Comparison of ENCODE assay signal across 11 cellular contexts in the genomic region with DNA sequence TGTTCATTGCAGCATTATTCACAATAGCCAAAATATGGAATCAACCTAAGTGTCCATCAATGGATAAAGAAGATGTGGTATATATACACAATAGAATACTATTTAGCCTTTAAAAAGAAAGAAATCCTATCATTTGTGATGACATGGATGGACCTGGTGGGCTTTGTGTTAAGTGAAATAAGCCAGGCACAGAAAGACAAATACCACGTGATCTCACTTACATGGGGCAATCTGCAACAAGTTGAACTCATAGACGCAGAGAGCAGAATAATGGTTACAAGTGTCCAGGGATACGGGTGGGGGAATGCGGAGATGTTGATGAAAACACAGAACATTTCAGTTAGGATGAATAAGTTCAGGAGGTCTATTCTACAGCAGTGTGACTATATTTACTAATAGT.
"Had no signal": no experiment of that assay in that cellular context is flagged by ENCODE, and none has a peak within 500 bp of the region (broad histone marks: within the 10 kb centered on the region; RNA-seq: fewer than 3 reads in every experiment).

No MANE protein-coding gene starts in this region.

- H3K4me3 ChIP-seq: GM23248, GM23338, HAP-1 had no signal

- H3K4me2 ChIP-seq: GM23338 had no signal

- H3K9ac ChIP-seq: GM23248 had no signal

- H3K9me3 ChIP-seq: HAP-1 had no signal

- DNase-seq: GM23248, GOT3, H7, H9, HCEC 1CT, HFFc6 had no signal

- ATAC-seq: GM23338, HCT116 had no signal

- H3K36me3 ChIP-seq: HAP-1 had no signal

- H3K27ac ChIP-seq: GM23248 had no signal

- H2AFZ ChIP-seq: GM23248, GM23338 had no signal

- FAIRE-seq: H1, H54 had no signal
